ENCODE assay signal across 8 cellular contexts in the genomic region with DNA sequence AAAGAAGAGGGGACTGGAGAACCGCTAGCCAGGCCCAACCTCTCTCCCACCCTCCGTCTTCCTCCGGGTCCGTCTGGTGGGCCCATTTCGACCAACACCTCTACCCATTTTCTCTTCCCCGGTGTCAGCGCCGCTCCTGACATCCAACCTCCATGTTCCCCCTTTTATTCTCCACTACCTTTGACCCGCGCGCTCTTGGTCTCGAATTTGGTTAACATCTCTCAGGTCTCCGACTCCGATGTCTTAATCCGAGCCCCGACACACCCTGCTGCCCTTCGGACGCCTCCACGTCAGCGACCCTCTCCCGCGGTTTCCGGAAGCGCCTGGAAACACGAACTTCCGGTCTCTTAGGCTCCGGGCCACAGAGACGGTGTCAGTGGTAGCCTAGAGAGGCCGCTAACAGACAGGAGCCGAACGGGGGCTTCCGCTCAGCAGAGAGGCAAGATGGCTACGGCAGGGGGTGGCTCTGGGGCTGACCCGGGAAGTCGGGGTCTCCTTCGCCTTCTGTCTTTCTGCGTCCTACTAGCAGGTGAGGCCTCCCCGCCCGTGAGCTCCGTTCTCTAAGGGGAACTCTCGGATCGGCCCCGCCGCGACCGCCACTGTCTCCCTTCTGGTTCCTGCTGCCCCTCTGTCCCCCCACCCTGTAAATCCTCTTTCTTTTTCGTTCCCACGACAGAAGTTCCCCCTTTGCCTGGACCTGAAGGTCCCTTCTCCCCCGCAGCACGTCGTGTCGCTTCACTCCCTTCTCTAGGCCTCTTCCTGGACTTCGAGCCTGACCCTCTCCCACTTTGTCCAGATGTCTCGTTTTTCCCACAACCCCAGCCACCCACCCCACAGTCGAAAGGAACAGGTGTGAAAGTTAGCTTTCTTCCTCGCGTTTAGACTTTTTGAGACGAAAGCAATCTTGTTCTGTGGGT. TPM values are rescaled to one million over a fixed set of nuclear protein-coding genes. Genes with fewer than 3 reads are reported as not detected.
DNase-seq lines count a peak whose midpoint lies in the region; ATAC-seq and TF ChIP-seq lines count a peak whose summit lies in the region.

A gene (minus strand): TSS at position 298 of the 917 bp plus-strand sequence. CDS start 80 bp downstream, at position 218.
A gene (plus strand): TSS at position 431 of the 917 bp plus-strand sequence. CDS start 14 bp downstream, at position 445.

- peak within 1 kb of the TSS; percentile 100 for H3K4me3 Mint-ChIP-seq in chondrocyte (ENCODE audit: unreplicated experiment)

- H3K36me3 Mint-ChIP-seq in chondrocyte (ENCODE audit: low read depth) = peaks cover 19% of the 10 kb centered on the region

- peak; percentile 96 for DNase-seq in AG10803 (ENCODE audit: low read depth)
- peak; percentile 84 for DNase-seq in NCI-H510A treated with DMSO at 0.1 percent for 48 hours (lab: John Stamatoyannopoulos, UW)
- DNase-seq in activated CD4-positive, alpha-beta T cell treated with anti-CD3 and anti-CD28 coated beads for 24 hours (ENCODE audit: low read depth in 2 of 2) = peak; percentile 83 to 86
- peak; percentile 95 for DNase-seq in chondrocyte (ENCODE audit: low spot score)
- peak; percentile 86 for DNase-seq in kidney epithelial cell (ENCODE audit: low read depth)
- DNase-seq in stimulated activated CD4-positive, alpha-beta T cell treated with anti-CD3 and anti-CD28 coated beads, Interleukin-15, amount 100 ng/mL, for 48 hours (ENCODE audit: low read depth in 2 of 2) = peak; percentile 86 to 87

- peaks cover 46% of the 10 kb centered on the region for H3K4me1 Mint-ChIP-seq in chondrocyte (ENCODE audit: low read depth)

- peak within 1 kb of the TSS; percentile 100 for H3K27ac Mint-ChIP-seq in chondrocyte (ENCODE audit: unreplicated experiment)

- H3K36me3 ChIP-seq in kidney epithelial cell (ENCODE audit: control insufficient read depth, insufficient read depth, low read length) = no peaks in the 10 kb centered on the region

- no peaks in the 10 kb centered on the region for H3K27me3 Mint-ChIP-seq in chondrocyte (ENCODE audit: low read depth)

- TF ChIP-seq CTCF in AG10803 (conservative IDR thresholded peaks at IDR 0.05; ENCODE audit: low read length) (no peak; the same call in 1 of the 2 replicates), chondrocyte (IDR thresholded peaks at IDR 0.05) (peak; percentile 17), kidney epithelial cell (IDR thresholded peaks at IDR 0.05; ENCODE audit: insufficient read depth, low read length, poor library complexity, severe bottlenecking) (no peak)

- no peaks in the 10 kb centered on the region for H3K9me3 Mint-ChIP-seq in chondrocyte (ENCODE audit: low read depth)

- H3K4me3 ChIP-seq in AG10803 (ENCODE audit: low read length) = peak within 1 kb of the TSS; percentile 97
- peak within 1 kb of the TSS; percentile 87 for H3K4me3 ChIP-seq in kidney epithelial cell (ENCODE audit: low read depth, low read length)

- peak; percentile 88 for ATAC-seq in GM19043 (IDR thresholded peaks at IDR 0.05; ENCODE audit: low read depth, unreplicated experiment)
- ATAC-seq in HG03432 (IDR thresholded peaks at IDR 0.05; ENCODE audit: unreplicated experiment) = peak; percentile 95

- H3K27me3 ChIP-seq in kidney epithelial cell (ENCODE audit: control insufficient read depth, insufficient read depth, low read length) = no peaks in the 10 kb centered on the region

RNA-seq across cellular contexts. Expression of the first gene that starts in this region (rescaled TPM):
- total RNA-seq in chondrocyte (223 to 284 TPM (median 239 TPM) in 3 replicates), kidney epithelial cell (130 and 152 TPM in 2 replicates)

RNA-seq across cellular contexts. Expression of the second gene that starts in this region (rescaled TPM):
- total RNA-seq in chondrocyte = 94.6 to 112 TPM (median 107 TPM) in 3 replicates
- total RNA-seq in kidney epithelial cell = 71.9 and 91.3 TPM in 2 replicates

Comparison
In these comparisons a context has a peak if more than half of its experiments do, and no peak if none do; other contexts are left out.
1. Peak in every context shown above with its lines: DNase-seq, ATAC-seq and H3K4me3 ChIP-seq.